In the genomic region with DNA sequence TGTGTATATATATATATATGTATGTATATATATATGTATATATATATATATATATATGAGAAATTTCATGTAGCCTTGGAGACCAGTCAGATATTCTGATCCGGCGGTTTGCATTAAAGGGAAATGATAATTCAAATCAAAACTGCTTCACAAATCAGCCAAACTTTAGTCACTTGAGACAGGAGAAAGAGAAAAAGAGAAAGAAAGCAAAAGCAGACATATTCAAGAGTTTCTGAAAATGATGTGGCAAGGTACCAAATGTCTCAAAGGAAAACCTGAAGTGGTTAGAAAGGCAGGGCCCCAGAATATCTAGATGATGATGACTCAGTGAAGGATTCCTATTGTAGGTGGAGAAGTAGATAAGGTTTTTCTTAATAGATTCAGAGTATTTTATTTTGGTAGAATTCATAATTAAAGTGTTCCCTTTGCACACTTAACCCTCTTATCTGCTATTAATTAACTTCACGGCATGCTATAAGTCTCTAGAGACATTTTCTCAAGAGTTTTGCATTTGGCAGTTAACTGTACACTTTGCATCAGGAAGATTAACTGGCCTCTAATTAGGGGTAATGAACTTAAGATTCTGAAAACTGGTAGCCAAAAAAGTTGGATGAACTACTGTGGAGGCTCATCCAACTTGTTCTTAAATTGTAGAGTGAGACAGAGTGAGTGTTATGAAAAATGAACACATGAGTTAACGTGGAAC, we compare ENCODE assay signal across 10 cellular contexts. TPM values are rescaled to one million over a fixed set of nuclear protein-coding genes. Genes with fewer than 3 reads are reported as not detected.
DNase-seq lines count a peak whose midpoint lies in the region; ATAC-seq lines count a peak whose summit lies in the region.
"Had no signal": no experiment of that assay in that cellular context is flagged by ENCODE, and none has a peak within 500 bp of the region (broad histone marks: within the 10 kb centered on the region; RNA-seq: fewer than 3 reads in every experiment).

No MANE protein-coding gene starts in this region.

- CTCF ChIA-PET in activated CD4-positive, alpha-beta T cell treated with anti-CD3 and anti-CD28 coated beads, Interleukin-2, amount 10 ng/mL, durations not matched to agents 7 days and 5 days (lab: Charles Lee): interaction anchor here (1.0 kb wide), 1 partner anchor 38 kb away, joined by 3 read pairs; no protein-coding TSS in a partner anchor

- peaks cover 14% of the 10 kb centered on the region for H3K9me3 Mint-ChIP-seq in activated CD4-positive, alpha-beta T cell treated with anti-CD3 and anti-CD28 coated beads, Interleukin-2, amount 10 ng/mL, durations not matched to agents 7 days and 5 days

- POLR2A ChIA-PET in activated CD4-positive, alpha-beta T cell treated with anti-CD3 and anti-CD28 coated beads, Interleukin-2, amount 10 ng/mL, durations not matched to agents 7 days and 5 days (lab: Charles Lee): no interaction called here

- DNase-seq in activated CD4-positive, alpha-beta T cell treated with anti-CD3 and anti-CD28 coated beads, Interleukin-2, amount 10 ng/mL, durations not matched to agents 7 days and 5 days: peak; percentile 27
- DNase-seq in activated CD4-positive, alpha-beta T cell treated with anti-CD3 and anti-CD28 coated beads for 1 hour: no peak
- DNase-seq in kidney glomerular epithelial cell (lab: John Stamatoyannopoulos, UW): peak; percentile 3
- no peak for DNase-seq in NOMO-1 treated with DMSO at 0.1 percent for 48 hours (lab: John Stamatoyannopoulos, UW; ENCODE audit: unreplicated experiment)
- no peak for DNase-seq in NCI-H1417 (lab: John Stamatoyannopoulos, UW)
- DNase-seq in NCI-H2227 (lab: John Stamatoyannopoulos, UW; ENCODE audit: unreplicated experiment): no peak
- DNase-seq: NCI-H1105 treated with DMSO at 0.1 percent for 48 hours, posterior cingulate gyrus had no signal

- ATAC-seq in GM21723 (IDR thresholded peaks at IDR 0.05; ENCODE audit: unreplicated experiment): peak; percentile 96
- peak; percentile 88 for ATAC-seq in HG03460 (IDR thresholded peaks at IDR 0.05; ENCODE audit: unreplicated experiment)

- no peaks in the 10 kb centered on the region for H3K27me3 Mint-ChIP-seq in activated CD4-positive, alpha-beta T cell treated with anti-CD3 and anti-CD28 coated beads, Interleukin-2, amount 10 ng/mL, durations not matched to agents 7 days and 5 days

- H3K27ac Mint-ChIP-seq in activated CD4-positive, alpha-beta T cell treated with anti-CD3 and anti-CD28 coated beads, Interleukin-2, amount 10 ng/mL, durations not matched to agents 7 days and 5 days: peak overlapping the region; percentile 28

- peaks cover 29% of the 10 kb centered on the region for H3K36me3 Mint-ChIP-seq in activated CD4-positive, alpha-beta T cell treated with anti-CD3 and anti-CD28 coated beads, Interleukin-2, amount 10 ng/mL, durations not matched to agents 7 days and 5 days (ENCODE audit: low read depth)

- no peak overlapping the region for H3K4me3 Mint-ChIP-seq in activated CD4-positive, alpha-beta T cell treated with anti-CD3 and anti-CD28 coated beads, Interleukin-2, amount 10 ng/mL, durations not matched to agents 7 days and 5 days

- H3K4me1 Mint-ChIP-seq in activated CD4-positive, alpha-beta T cell treated with anti-CD3 and anti-CD28 coated beads, Interleukin-2, amount 10 ng/mL, durations not matched to agents 7 days and 5 days: peaks cover 20% of the 10 kb centered on the region

RNA-seq across cellular contexts. Expression of a gene that starts 50.1 kb away (rescaled TPM):
- total RNA-seq in activated CD4-positive, alpha-beta T cell treated with anti-CD3 and anti-CD28 coated beads, Interleukin-2, amount 10 ng/mL, durations not matched to agents 7 days and 5 days: 10 to 100 TPM; 38.6 to 40.5 TPM

Comparison
In these comparisons a context has a peak if more than half of its experiments do, and no peak if none do; other contexts are left out.
1. DNase-seq: peak in activated CD4-positive, alpha-beta T cell treated with anti-CD3 and anti-CD28 coated beads, Interleukin-2, amount 10 ng/mL, durations not matched to agents 7 days and 5 days (single experiment) and kidney glomerular epithelial cell (single experiment); none in activated CD4-positive, alpha-beta T cell treated with anti-CD3 and anti-CD28 coated beads for 1 hour (single experiment), NOMO-1 treated with DMSO at 0.1 percent for 48 hours (single experiment), NCI-H1417 (0 of 3) and NCI-H2227 (single experiment).